Comparison of ENCODE assay signal across 24 cellular contexts in the genomic region with DNA sequence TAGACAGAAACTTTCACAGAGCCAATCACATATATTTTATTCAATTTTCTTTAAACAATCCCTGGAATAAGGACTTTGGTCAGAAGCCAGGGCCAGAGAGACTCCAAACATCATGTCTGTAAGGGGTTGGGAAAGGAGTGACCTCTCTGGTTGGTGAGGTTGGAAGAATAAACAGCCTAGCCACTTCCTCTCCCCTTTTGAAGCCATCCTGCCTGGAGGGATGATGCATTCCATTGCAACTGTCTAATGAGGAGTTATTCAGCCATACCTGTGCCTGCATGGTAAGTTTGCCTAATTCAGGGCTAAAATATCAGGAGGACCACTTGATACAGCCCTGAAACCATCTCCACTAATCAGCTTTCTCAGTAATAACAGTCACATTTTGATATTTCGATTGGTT.
DNase-seq lines count a peak whose midpoint lies in the region; TF ChIP-seq lines count a peak whose summit lies in the region.
"Had no signal": no experiment of that assay in that cellular context is flagged by ENCODE, and none has a peak within 500 bp of the region (broad histone marks: within the 10 kb centered on the region; RNA-seq: fewer than 3 reads in every experiment).

No MANE protein-coding gene starts in this region.

- no peaks in the 10 kb centered on the region for H3K27me3 ChIP-seq in mammary epithelial cell (ENCODE audit: insufficient read depth, low read length)
- H3K27me3 ChIP-seq in breast epithelium: no peaks in the 10 kb centered on the region
- H3K27me3 ChIP-seq in prostate gland (replicated peaks; ENCODE audit: insufficient read depth): no peaks in the 10 kb centered on the region
- H3K27me3 ChIP-seq: BE2C had no signal

- H3K9me3 ChIP-seq in mammary epithelial cell (replicated peaks; ENCODE audit: insufficient read depth, low read length) (no peaks in the 10 kb centered on the region), breast epithelium (no peaks in the 10 kb centered on the region), prostate gland (no peaks in the 10 kb centered on the region)
- H3K9me3 ChIP-seq: BE2C had no signal

- peak overlapping the region; percentile 9 for H2AFZ ChIP-seq in mammary epithelial cell (ENCODE audit: low read depth, low read length)
- H2AFZ ChIP-seq: PC-9 had no signal

- DNase-seq in mammary epithelial cell (peak; percentile 59), breast epithelium (ENCODE audit: low spot score in 2 of 2) (no peak), RPMI7951 (ENCODE audit: low read depth) (peak; percentile 5), islet precursor cell (peak; percentile 58), prostate gland (ENCODE audit: low spot score) (no peak), NCI-H1048 (lab: John Stamatoyannopoulos, UW) (no peak), HT-29 (ENCODE audit: low spot score) (no peak), globus pallidus (ENCODE audit: low spot score) (no peak)
- DNase-seq: BE2C; CD8-positive, alpha-beta memory T cell; DMS 273 treated with DMSO at 0.1 percent for 48 hours; DMS79; H9; KG1; NCI-H1092; NCI-H1436; NCI-H187 treated with DMSO at 0.1 percent for 48 hours; NCI-H2171 treated with DMSO at 0.1 percent for 48 hours; NCI-H524; NCI-H774; PC-9; RPMI8226; SHP77 treated with DMSO at 0.1 percent for 48 hours had no signal

- TF ChIP-seq CTCF in mammary epithelial cell (conservative IDR thresholded peaks at IDR 0.05 in 1 of 2, IDR thresholded peaks at IDR 0.05 in 1 of 2; ENCODE audit: extremely low read depth in 1 of 2, insufficient read depth in 1 of 2, low read depth in 1 of 2, low read length in 2 of 2): no peak
- TF ChIP-seq CTCF in breast epithelium (IDR thresholded peaks at IDR 0.05): no peak
- no peak for TF ChIP-seq CTCF in prostate gland (IDR thresholded peaks at IDR 0.05)

- CTCF ChIA-PET in mammary epithelial cell (lab: Charles Lee; ENCODE audit: low non-redundant PET): no interaction called here

- in situ Hi-C loops in mammary epithelial cell (cut with MboI; ENCODE audit: low sequenced_read_pairs in 2 of 2): no loop called here

- H3K27ac ChIP-seq in mammary epithelial cell (ENCODE audit: insufficient read depth, low read depth, low read length) (no peak overlapping the region), breast epithelium (no peak overlapping the region), prostate gland (no peak overlapping the region)
- H3K27ac ChIP-seq: 22Rv1, PC-9 had no signal

- H3K4me3 ChIP-seq in mammary epithelial cell (replicated peaks in 1 of 3; ENCODE audit: insufficient read depth in 1 of 3, low read depth in 2 of 3, low read length in 3 of 3): no peak overlapping the region
- no peak overlapping the region for H3K4me3 ChIP-seq in breast epithelium
- H3K4me3 ChIP-seq in prostate gland: no peak overlapping the region
- H3K4me3 ChIP-seq: PC-9 had no signal

- BruUV-seq in mammary epithelial cell (replicated peaks; lab: Mats Ljungman, UMichigan): no TSS peak

- H4K20me1 ChIP-seq in mammary epithelial cell (ENCODE audit: insufficient read depth, low read length): no peaks in the 10 kb centered on the region

- H3K79me2 ChIP-seq in mammary epithelial cell (ENCODE audit: insufficient read depth, low read length): no peaks in the 10 kb centered on the region

- 94% methylated on average over 1 of the region's 1 CpG for WGBS in mammary epithelial cell (ENCODE audit: low coverage, missing lambda C conversion rate)
- WGBS in prostate gland: 94% methylated on average over 1 of the region's 1 CpG

- dilution Hi-C loops in mammary epithelial cell (cut with HindIII; ENCODE audit: low sequenced_read_pairs): no loop called here

- no peak for TF ChIP-seq POLR2A in breast epithelium (IDR thresholded peaks at IDR 0.05)
- TF ChIP-seq POLR2A in prostate gland (IDR thresholded peaks at IDR 0.05): no peak

- no peaks in the 10 kb centered on the region for H3K36me3 ChIP-seq in mammary epithelial cell (ENCODE audit: insufficient read depth, low read length)
- H3K36me3 ChIP-seq in breast epithelium: no peaks in the 10 kb centered on the region
- no peaks in the 10 kb centered on the region for H3K36me3 ChIP-seq in prostate gland
- H3K36me3 ChIP-seq: BE2C had no signal

- no peak overlapping the region for H3K9ac ChIP-seq in mammary epithelial cell (ENCODE audit: insufficient read depth, low read length)

- H3K4me1 ChIP-seq in mammary epithelial cell (ENCODE audit: insufficient read depth, low read length): peaks cover 7% of the 10 kb centered on the region
- H3K4me1 ChIP-seq in breast epithelium: no peaks in the 10 kb centered on the region
- H3K4me1 ChIP-seq in prostate gland (replicated peaks): no peaks in the 10 kb centered on the region
- H3K4me1 ChIP-seq: BE2C had no signal

- no peak overlapping the region for H3K4me2 ChIP-seq in mammary epithelial cell (ENCODE audit: insufficient read depth, low read depth, low read length)
- H3K4me2 ChIP-seq: PC-9 had no signal

- intact Hi-C loops in mammary epithelial cell (cut with micrococcal nuclease) (no loop called here), breast epithelium (cut with DNase I; ENCODE audit: low total_unique reads) (no loop called here), prostate gland (cut with DNase I) (no loop called here)

Comparison
In these comparisons a context has a peak if more than half of its experiments do, and no peak if none do; other contexts are left out.
1. DNase-seq: peak in mammary epithelial cell (single experiment), RPMI7951 (single experiment) and islet precursor cell (single experiment); none in breast epithelium (0 of 2), prostate gland (single experiment), NCI-H1048 (single experiment), HT-29 (single experiment) and globus pallidus (single experiment).